In genomic region chr5:7801898-7802614, GRCh38 we compare ENCODE assay signal across 17 cellular contexts. TPM values are rescaled to one million over a fixed set of nuclear protein-coding genes. Genes with fewer than 3 reads are reported as not detected.
DNase-seq lines count a peak whose midpoint lies in the region; FAIRE-seq and TF ChIP-seq lines count a peak whose summit lies in the region.
"Had no signal": no experiment of that assay in that cellular context is flagged by ENCODE, and none has a peak within 500 bp of the region (broad histone marks: within the 10 kb centered on the region; RNA-seq: fewer than 3 reads in every experiment).

No MANE protein-coding gene starts in this region.

- peaks cover 12% of the 10 kb centered on the region for H3K4me1 ChIP-seq in suprapubic skin
- H3K4me1 ChIP-seq in CD4-positive, alpha-beta memory T cell (ENCODE audit: insufficient read depth, low read length) = no peaks in the 10 kb centered on the region
- H3K4me1 ChIP-seq: ascending aorta, transverse colon had no signal

- no peaks in the 10 kb centered on the region for H3K36me3 ChIP-seq in suprapubic skin
- no peaks in the 10 kb centered on the region for H3K36me3 ChIP-seq in CD4-positive, alpha-beta memory T cell (ENCODE audit: insufficient read depth, low read length)
- H3K36me3 ChIP-seq: ascending aorta, transverse colon had no signal

- H3K9me3 ChIP-seq in suprapubic skin = no peaks in the 10 kb centered on the region
- H3K9me3 ChIP-seq in CD4-positive, alpha-beta memory T cell (ENCODE audit: control insufficient read depth in 1 of 2, low read length in 2 of 2) = no peaks in the 10 kb centered on the region
- H3K9me3 ChIP-seq: ascending aorta, transverse colon had no signal

- no peak overlapping the region for H3K4me3 ChIP-seq in suprapubic skin
- no peak overlapping the region for H3K4me3 ChIP-seq in CD4-positive, alpha-beta memory T cell (ENCODE audit: low read length in 2 of 2)
- H3K4me3 ChIP-seq: ascending aorta, transverse colon had no signal

- no peak for TF ChIP-seq EP300 in suprapubic skin (IDR thresholded peaks at IDR 0.05)

- no peak overlapping the region for H3K27ac Mint-ChIP-seq in CD4-positive, alpha-beta memory T cell
- H3K27ac Mint-ChIP-seq: T-helper 1 cell treated with Interleukin-12 subunit alpha and Interleukin-12 subunit beta and Interleukin-4 antibody, amounts not matched to agents 30 μg/mL and 1 μg/mL, for 36 hours had no signal

- peaks cover 0 to 4% (median 0%) of the 10 kb centered on the region in 8 donors for H3K9me3 Mint-ChIP-seq in CD4-positive, alpha-beta memory T cell
- H3K9me3 Mint-ChIP-seq: T-helper 1 cell treated with Interleukin-12 subunit alpha and Interleukin-12 subunit beta and Interleukin-4 antibody, amounts not matched to agents 30 μg/mL and 1 μg/mL, for 36 hours had no signal

- H3K27me3 ChIP-seq in suprapubic skin = no peaks in the 10 kb centered on the region
- no peaks in the 10 kb centered on the region for H3K27me3 ChIP-seq in CD4-positive, alpha-beta memory T cell (ENCODE audit: insufficient read depth, low read length)
- H3K27me3 ChIP-seq: ascending aorta, transverse colon had no signal

- POLR2A ChIA-PET in CD4-positive, alpha-beta memory T cell (lab: Charles Lee; ENCODE audit: partially characterized antibody) = no interaction called here

- no peak for TF ChIP-seq CTCF in suprapubic skin (IDR thresholded peaks at IDR 0.05)

- intact Hi-C loops in CD4-positive, alpha-beta memory T cell (cut with micrococcal nuclease) = no loop called here

- H3K4me1 Mint-ChIP-seq in CD4-positive, alpha-beta memory T cell = no peaks in the 10 kb centered on the region

- H3K36me3 Mint-ChIP-seq in CD4-positive, alpha-beta memory T cell = no peaks in the 10 kb centered on the region

- H3K4me3 Mint-ChIP-seq in CD4-positive, alpha-beta memory T cell = no peak overlapping the region
- H3K4me3 Mint-ChIP-seq: T-helper 1 cell treated with Interleukin-12 subunit alpha and Interleukin-12 subunit beta and Interleukin-4 antibody, amounts not matched to agents 30 μg/mL and 1 μg/mL, for 36 hours had no signal

- H3K27ac ChIP-seq in suprapubic skin = peak overlapping the region; percentile 78
- H3K27ac ChIP-seq in CD4-positive, alpha-beta memory T cell (ENCODE audit: low read depth, low read length) = no peak overlapping the region
- H3K27ac ChIP-seq: ascending aorta, transverse colon, VCaP had no signal

- no peak for TF ChIP-seq POLR2A in suprapubic skin (IDR thresholded peaks at IDR 0.05)
- no peak for TF ChIP-seq POLR2A in GM12891 (IDR thresholded peaks at IDR 0.05; ENCODE audit: low read depth, low read length)

- CTCF ChIA-PET in CD4-positive, alpha-beta memory T cell (lab: Charles Lee; ENCODE audit: partially characterized antibody) = interaction anchor here (1.3 kb wide), 1 partner anchor 14 kb away, joined by 3 read pairs; no protein-coding TSS in a partner anchor

- FAIRE-seq in GM12891 (lab: Jason Lieb, UNC) = no peak
- FAIRE-seq: GM19239 had no signal

- H3K27me3 Mint-ChIP-seq in CD4-positive, alpha-beta memory T cell = peaks cover 5 to 11% of the 10 kb centered on the region in 2 donors

- WGBS in suprapubic skin = 44% methylated on average over 14 of the region's 14 CpGs

- DNase-seq in NCI-H187 (lab: John Stamatoyannopoulos, UW) (peak; percentile 78 to 83), NCI-H524 (lab: John Stamatoyannopoulos, UW) (peak; percentile 56 to 75), hippocampal formation (lab: John Stamatoyannopoulos, UW) (peak; percentile 16 to 43), suprapubic skin (ENCODE audit: low spot score in 2 of 2) (peak in 1 of 2 donors; percentile 74), GM12891 (ENCODE audit: insufficient read length, low spot score) (no peak), activated T-cell treated with anti-CD3 and anti-CD28 coated beads for 4 hours (no peak)
- DNase-seq in CD4-positive, alpha-beta memory T cell = no peak
- DNase-seq: COR-L47, glutamatergic neuron, H7, NCI-H526, retina, transverse colon had no signal

TF ChIP-seq in GM12891, 5 proteins besides CTCF, POLR2A, EP300 and RAD21:
- TF ChIP-seq POU2F2 (IDR thresholded peaks at IDR 0.05; ENCODE audit: low read depth, low read length) (no peak), SPI1 (IDR thresholded peaks at IDR 0.05; ENCODE audit: low read depth, low read length) (no peak), TAF1 (IDR thresholded peaks at IDR 0.05; ENCODE audit: low read depth, low read length) (no peak), POLR2AphosphoS5 (IDR thresholded peaks at IDR 0.05; ENCODE audit: low read depth, low read length) (no peak)
TF ChIP-seq in GM12891: peak in this region for 0.

RNA-seq across cellular contexts. Expression of gene CFAP90, which starts 48.9 kb away (rescaled TPM):
- total RNA-seq in suprapubic skin = 1 to 10 TPM in 1 of 4 donors, not detected in 3; 1.4 TPM
- not detected for total RNA-seq in CD4-positive, alpha-beta memory T cell
- polyA plus RNA-seq in CD4-positive, alpha-beta memory T cell = not detected
- polyA plus RNA-seq in GM12891 (2012; ENCODE audit: low read depth, missing spikeins) = not detected
- total RNA-seq: ascending aorta, H7, transverse colon had no signal

Comparison
In these comparisons a context has a peak if more than half of its experiments do, and no peak if none do; other contexts are left out.
1. DNase-seq: peak in NCI-H187 (2 of 2), NCI-H524 (2 of 2) and hippocampal formation (2 of 2); none in CD4-positive, alpha-beta memory T cell (0 of 5), GM12891 (single experiment) and activated T-cell treated with anti-CD3 and anti-CD28 coated beads for 4 hours (single experiment).